Comparison of ENCODE assay signal across 8 cellular contexts in the genomic region with DNA sequence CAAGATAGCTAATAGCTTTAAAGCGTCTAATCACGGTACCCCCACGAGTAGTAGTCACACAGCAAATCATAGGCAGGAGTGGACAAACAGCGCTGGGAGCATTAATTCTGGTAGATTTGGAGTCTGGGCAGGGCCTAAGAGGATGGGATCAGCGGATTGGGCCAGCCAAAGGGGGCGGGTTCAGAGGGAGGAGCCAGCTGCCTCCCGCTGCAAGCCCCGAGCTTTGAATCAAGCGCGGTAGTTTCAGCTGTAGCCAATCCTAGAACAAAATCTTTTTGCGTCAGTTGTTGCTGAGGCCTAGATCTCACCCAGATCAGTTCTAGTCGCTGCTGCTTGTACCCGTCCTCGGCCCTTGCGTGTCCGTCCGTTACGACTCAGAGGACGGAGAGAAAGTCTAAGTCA.
DNase-seq lines count a peak whose midpoint lies in the region; ATAC-seq, FAIRE-seq and TF ChIP-seq lines count a peak whose summit lies in the region.

No MANE protein-coding gene starts in this region.

- TF ChIP-seq CTCF in AG09319 (IDR thresholded peaks at IDR 0.05; ENCODE audit: low read depth, low read length) = no peak

- FAIRE-seq in colon (lab: Jason Lieb, UNC) = peak; percentile 78

- peak; percentile 88 for DNase-seq in AG09319 (ENCODE audit: extremely low read depth, low read depth)
- DNase-seq in NCI-H446 treated with DMSO at 0.1 percent for 48 hours (lab: John Stamatoyannopoulos, UW) = peak; percentile 97
- DNase-seq in activated CD4-positive, alpha-beta T cell treated with anti-CD3 and anti-CD28 coated beads for 24 hours (ENCODE audit: low read depth in 2 of 2) = peak; percentile 86 to 91
- peak; percentile 98 for DNase-seq in kidney tubule cell (ENCODE audit: low spot score)
- peak; percentile 75 to 91 (median 86) for DNase-seq in stimulated activated CD4-positive, alpha-beta T cell treated with anti-CD3 and anti-CD28 coated beads, Interleukin-1b, Interleukin-23, amount 100 ng/mL, for 24 hours (ENCODE audit: low read depth in 4 of 4, low spot score in 1 of 4)

- peak; percentile 81 for ATAC-seq in GM19043 (IDR thresholded peaks at IDR 0.05; ENCODE audit: low read depth, unreplicated experiment)
- peak; percentile 83 for ATAC-seq in HG03378 (IDR thresholded peaks at IDR 0.05; ENCODE audit: unreplicated experiment)

Comparison
In these comparisons a context has a peak if more than half of its experiments do, and no peak if none do; other contexts are left out.
1. Peak in every context shown above with its lines: DNase-seq and ATAC-seq.